ENCODE assay signal across 8 cellular contexts in the genomic region with DNA sequence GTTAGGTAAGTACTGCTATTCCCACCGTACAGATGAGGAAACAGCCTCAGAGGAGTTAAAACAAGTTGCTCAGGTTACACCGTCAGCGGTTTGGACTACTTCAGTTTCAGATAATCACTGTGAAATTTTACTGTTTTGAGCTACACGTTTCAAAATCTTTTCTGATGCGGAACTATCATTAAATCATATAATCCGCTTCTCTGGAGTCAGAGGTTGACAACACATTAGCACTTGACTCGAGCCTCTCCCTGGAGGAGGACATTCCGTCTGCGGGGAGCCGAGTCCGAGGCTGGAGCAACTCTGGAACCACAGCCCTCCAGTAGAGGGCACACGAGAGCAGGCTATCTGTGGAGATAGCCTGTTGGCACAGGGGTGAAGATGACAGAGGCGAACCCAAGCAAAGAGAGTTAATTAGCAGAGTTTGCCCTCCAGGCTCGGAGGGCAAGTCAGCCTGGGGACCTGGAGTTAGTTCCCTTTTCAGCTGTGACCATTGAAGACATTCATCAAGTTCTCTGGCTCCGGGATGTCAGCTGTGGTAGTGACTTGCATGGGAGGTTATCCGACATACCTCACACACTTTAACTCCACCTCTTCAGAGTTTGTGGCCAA.
A peak's percentile ranks its signal among the peaks of the same experiment; 100 is the strongest.
DNase-seq lines count a peak whose midpoint lies in the region; ATAC-seq lines count a peak whose summit lies in the region.

No MANE protein-coding gene starts in this region.

- no peaks in the 10 kb centered on the region for H3K9me3 Mint-ChIP-seq in activated CD8-positive, alpha-beta T cell treated with anti-CD3 and anti-CD28 coated beads, Interleukin-2, amount 10 ng/mL, durations not matched to agents 7 days and 5 days (ENCODE audit: insufficient read depth)

- H3K27ac ChIP-seq in effector memory CD4-positive, alpha-beta T cell (ENCODE audit: insufficient read depth, low read length, poor library complexity, severe bottlenecking) = no peak overlapping the region
- H3K27ac ChIP-seq in mesodermal cell (ENCODE audit: low read depth, low read length, severe bottlenecking) = peak overlapping the region; percentile 45

- no peaks in the 10 kb centered on the region for H3K36me3 Mint-ChIP-seq in activated CD8-positive, alpha-beta T cell treated with anti-CD3 and anti-CD28 coated beads, Interleukin-2, amount 10 ng/mL, durations not matched to agents 7 days and 5 days (ENCODE audit: low read depth)

- DNase-seq in C1 segment of cervical spinal cord (lab: John Stamatoyannopoulos, UW) (peak in 11 of 14 donors; percentile 15 to 69 (median 46)), NCI-H82 (lab: John Stamatoyannopoulos, UW) (peak; percentile 89)
- peak; percentile 76 for DNase-seq in activated CD8-positive, alpha-beta T cell treated with anti-CD3 and anti-CD28 coated beads, Interleukin-2, amount 10 ng/mL, durations not matched to agents 7 days and 5 days
- DNase-seq in effector memory CD4-positive, alpha-beta T cell = peak; percentile 30 to 48 (median 31)
- peak; percentile 42 to 50 for DNase-seq in stimulated activated CD8-positive, alpha-beta memory T cell treated with anti-CD3 and anti-CD28 coated beads, Interleukin-4, amount 100 ng/mL, for 1 hour (ENCODE audit: low read depth in 2 of 2, low spot score in 1 of 2)

- H3K27ac Mint-ChIP-seq in activated CD8-positive, alpha-beta T cell treated with anti-CD3 and anti-CD28 coated beads, Interleukin-2, amount 10 ng/mL, durations not matched to agents 7 days and 5 days = no peak overlapping the region

- no peak overlapping the region for H3K4me3 Mint-ChIP-seq in activated CD8-positive, alpha-beta T cell treated with anti-CD3 and anti-CD28 coated beads, Interleukin-2, amount 10 ng/mL, durations not matched to agents 7 days and 5 days

- H3K4me1 ChIP-seq in effector memory CD4-positive, alpha-beta T cell (ENCODE audit: control insufficient read depth, insufficient read depth, low read length, poor library complexity, severe bottlenecking) = peaks cover 4% of the 10 kb centered on the region
- H3K4me1 ChIP-seq in mesodermal cell (ENCODE audit: control insufficient read depth, insufficient read depth, low read length, poor library complexity, severe bottlenecking) = peaks cover 28% of the 10 kb centered on the region

- POLR2A ChIA-PET in activated CD8-positive, alpha-beta T cell treated with anti-CD3 and anti-CD28 coated beads, Interleukin-2, amount 10 ng/mL, durations not matched to agents 7 days and 5 days (lab: Charles Lee) = no interaction called here

- H3K4me3 ChIP-seq in effector memory CD4-positive, alpha-beta T cell (ENCODE audit: insufficient read depth, low read depth, low read length, poor library complexity, severe bottlenecking) = no peak overlapping the region
- no peak overlapping the region for H3K4me3 ChIP-seq in mesodermal cell (ENCODE audit: extremely low read depth, insufficient read depth, low read length, poor library complexity, severe bottlenecking)

- CTCF ChIA-PET in activated CD8-positive, alpha-beta T cell treated with anti-CD3 and anti-CD28 coated beads, Interleukin-2, amount 10 ng/mL, durations not matched to agents 7 days and 5 days (lab: Charles Lee) = interaction anchor here (0.9 to 4.5 kb wide), 27 partner anchors 9 to 300 kb away, joined by 3 to 36 read pairs (median 5); no protein-coding TSS in a partner anchor

- no peaks in the 10 kb centered on the region for H3K27me3 Mint-ChIP-seq in activated CD8-positive, alpha-beta T cell treated with anti-CD3 and anti-CD28 coated beads, Interleukin-2, amount 10 ng/mL, durations not matched to agents 7 days and 5 days (ENCODE audit: low read depth)

- H3K27me3 ChIP-seq in effector memory CD4-positive, alpha-beta T cell (replicated peaks; ENCODE audit: control insufficient read depth, insufficient read depth, low read length, poor library complexity, severe bottlenecking) = no peaks in the 10 kb centered on the region

- 16 to 23% methylated on average over 12 to 14 of the region's 16 CpGs for WGBS in mesodermal cell (ENCODE audit: insufficient coverage in 2 of 2), 2 experiments

- H3K4me1 Mint-ChIP-seq in activated CD8-positive, alpha-beta T cell treated with anti-CD3 and anti-CD28 coated beads, Interleukin-2, amount 10 ng/mL, durations not matched to agents 7 days and 5 days (ENCODE audit: low read depth) = peaks cover 27% of the 10 kb centered on the region

- ATAC-seq in GM19025 (IDR thresholded peaks at IDR 0.05; ENCODE audit: low read depth, unreplicated experiment) = peak; percentile 87
- peak; percentile 58 for ATAC-seq in HG03342 (IDR thresholded peaks at IDR 0.05; ENCODE audit: unreplicated experiment)
- peak; percentile 86 for ATAC-seq in activated CD8-positive, alpha-beta T cell treated with anti-CD3 and anti-CD28 coated beads, Interleukin-2, amount 10 ng/mL, durations not matched to agents 7 days and 5 days

- no peaks in the 10 kb centered on the region for H3K9me3 ChIP-seq in effector memory CD4-positive, alpha-beta T cell (ENCODE audit: control insufficient read depth, low read length)
- H3K9me3 ChIP-seq in mesodermal cell (ENCODE audit: control insufficient read depth, low read length) = no peaks in the 10 kb centered on the region

- H3K36me3 ChIP-seq in effector memory CD4-positive, alpha-beta T cell (ENCODE audit: control insufficient read depth, insufficient read depth, low read length) = no peaks in the 10 kb centered on the region
- H3K36me3 ChIP-seq in mesodermal cell (ENCODE audit: control insufficient read depth, insufficient read depth, low read length) = peaks cover 8% of the 10 kb centered on the region

Comparison
In these comparisons a context has a peak if more than half of its experiments do, and no peak if none do; other contexts are left out.
1. DNase-seq: peak in every context shown above with its lines; median percentile 89 in NCI-H82; 76 in activated CD8-positive, alpha-beta T cell treated with anti-CD3 and anti-CD28 coated beads, Interleukin-2, amount 10 ng/mL, durations not matched to agents 7 days and 5 days; 46 in C1 segment of cervical spinal cord; 46 in stimulated activated CD8-positive, alpha-beta memory T cell treated with anti-CD3 and anti-CD28 coated beads, Interleukin-4, amount 100 ng/mL, for 1 hour; 31 in effector memory CD4-positive, alpha-beta T cell.